In the genomic region with DNA sequence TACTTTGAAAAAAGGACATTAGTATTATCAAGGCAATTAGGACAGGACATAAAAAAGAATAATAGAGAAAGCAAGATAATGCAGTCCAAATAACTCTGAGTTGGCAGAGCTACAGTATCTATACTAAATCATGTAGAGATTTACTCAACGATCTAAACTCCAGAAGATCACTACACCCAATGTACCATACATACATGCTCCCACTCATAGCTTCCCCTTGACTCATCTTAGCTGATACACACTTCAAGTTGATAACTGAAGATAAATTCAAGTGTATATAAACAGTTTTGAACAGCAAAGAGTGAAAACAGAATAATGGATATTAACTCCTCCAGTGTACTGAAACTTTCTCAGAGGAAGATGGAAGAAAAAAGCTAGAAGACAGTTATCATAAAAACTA, we compare ENCODE assay signal across 23 cellular contexts.
A peak's percentile ranks its signal among the peaks of the same experiment; 100 is the strongest.
DNase-seq lines count a peak whose midpoint lies in the region; ATAC-seq and TF ChIP-seq lines count a peak whose summit lies in the region.
"Had no signal": no experiment of that assay in that cellular context is flagged by ENCODE, and none has a peak within 500 bp of the region (broad histone marks: within the 10 kb centered on the region; RNA-seq: fewer than 3 reads in every experiment).

No MANE protein-coding gene starts in this region.

- WGBS in mammary epithelial cell (ENCODE audit: low coverage, missing lambda C conversion rate) = 64% methylated on average over 1 of the region's 1 CpG
- WGBS in upper lobe of left lung, 2 donors = 57 to 60% methylated on average over 1 of the region's 1 CpG

- H3K36me3 ChIP-seq in mammary epithelial cell (ENCODE audit: insufficient read depth, low read length) (no peaks in the 10 kb centered on the region), breast epithelium (no peaks in the 10 kb centered on the region), upper lobe of left lung (peaks cover 0 to 4% (median under 1%) of the 10 kb centered on the region in 4 donors)
- H3K36me3 ChIP-seq: neutrophil, WERI-Rb-1 had no signal

- no peak for TF ChIP-seq EP300 in upper lobe of left lung (IDR thresholded peaks at IDR 0.05)

- in situ Hi-C loops in mammary epithelial cell (cut with MboI; ENCODE audit: low sequenced_read_pairs in 2 of 2) (no loop called here), GM13976 (cut with MboI; ENCODE audit: low sequenced_read_pairs, unreplicated experiment) (no loop called here)

- H3K27ac ChIP-seq in mammary epithelial cell (ENCODE audit: insufficient read depth, low read depth, low read length) = no peak overlapping the region
- H3K27ac ChIP-seq in breast epithelium = no peak overlapping the region
- no peak overlapping the region for H3K27ac ChIP-seq in foreskin keratinocyte
- H3K27ac ChIP-seq in upper lobe of left lung = no peak overlapping the region
- H3K27ac ChIP-seq: A549, ascending aorta, esophagus squamous epithelium, neutrophil, WERI-Rb-1 had no signal

- TF ChIP-seq POLR2A in breast epithelium (IDR thresholded peaks at IDR 0.05) (no peak), upper lobe of left lung (IDR thresholded peaks at IDR 0.05) (no peak)

- DNase-seq in mammary epithelial cell = peak; percentile 5
- DNase-seq in breast epithelium (ENCODE audit: low spot score in 2 of 2) = no peak
- DNase-seq in amniotic epithelial cell (ENCODE audit: low read depth) = peak; percentile 95
- DNase-seq in foreskin keratinocyte = peak in 1 of 2 donors; percentile 47
- no peak for DNase-seq in GM13976 (ENCODE audit: low spot score)
- no peak for DNase-seq in upper lobe of left lung
- no peak for DNase-seq in DMS 273 treated with DMSO at 0.1 percent for 48 hours (lab: John Stamatoyannopoulos, UW)
- DNase-seq in activated CD4-positive, CD25-positive, alpha-beta regulatory T cell treated with anti-CD3 and anti-CD28 coated beads, Interleukin-2, amount 50 U/mL, for 72 hours = no peak
- DNase-seq: COR-L47; DND-41; effector CD4-positive, alpha-beta T cell; esophagus squamous epithelium; glutamatergic neuron; H7; Karpas-422; NCI-H1694 treated with DMSO at 0.1 percent for 48 hours; NCI-H2227 treated with DMSO at 0.1 percent for 48 hours; stimulated activated CD4-positive, alpha-beta T cell treated with anti-CD3 and anti-CD28 coated beads, Interleukin-1b, Interleukin-23, amount 100 ng/mL, for 48 hours; WERI-Rb-1 had no signal

- no peaks in the 10 kb centered on the region for H4K20me1 ChIP-seq in mammary epithelial cell (ENCODE audit: insufficient read depth, low read length)

- H3K4me1 ChIP-seq in mammary epithelial cell (ENCODE audit: insufficient read depth, low read length) = no peaks in the 10 kb centered on the region
- no peaks in the 10 kb centered on the region for H3K4me1 ChIP-seq in breast epithelium
- peaks cover 9% of the 10 kb centered on the region for H3K4me1 ChIP-seq in foreskin keratinocyte
- peaks cover 0 to 3% (median 0%) of the 10 kb centered on the region in 4 donors for H3K4me1 ChIP-seq in upper lobe of left lung
- H3K4me1 ChIP-seq: A549, esophagus squamous epithelium had no signal

- H3K9ac ChIP-seq in mammary epithelial cell (ENCODE audit: insufficient read depth, low read length) = no peak overlapping the region

- H3K4me2 ChIP-seq in mammary epithelial cell (ENCODE audit: insufficient read depth, low read depth, low read length) = no peak overlapping the region
- H3K4me2 ChIP-seq: A549 had no signal

- no peaks in the 10 kb centered on the region for H3K27me3 ChIP-seq in mammary epithelial cell (ENCODE audit: insufficient read depth, low read length)
- no peaks in the 10 kb centered on the region for H3K27me3 ChIP-seq in breast epithelium
- no peaks in the 10 kb centered on the region for H3K27me3 ChIP-seq in foreskin keratinocyte
- H3K27me3 ChIP-seq in upper lobe of left lung = no peaks in the 10 kb centered on the region
- H3K27me3 ChIP-seq: ascending aorta, esophagus squamous epithelium, neutrophil had no signal

- H3K79me2 ChIP-seq in mammary epithelial cell (ENCODE audit: insufficient read depth, low read length) = peaks cover 63% of the 10 kb centered on the region

- TF ChIP-seq CTCF in mammary epithelial cell (conservative IDR thresholded peaks at IDR 0.05 in 1 of 2, IDR thresholded peaks at IDR 0.05 in 1 of 2; ENCODE audit: extremely low read depth in 1 of 2, insufficient read depth in 1 of 2, low read depth in 1 of 2, low read length in 2 of 2) (no peak), breast epithelium (IDR thresholded peaks at IDR 0.05) (no peak), foreskin keratinocyte (conservative IDR thresholded peaks at IDR 0.05) (no peak), GM13976 (IDR thresholded peaks at IDR 0.05; ENCODE audit: borderline replicate concordance, control extremely low read depth, extremely low read depth, insufficient read depth, missing control alignments) (no peak), upper lobe of left lung (IDR thresholded peaks at IDR 0.05) (no peak)

- dilution Hi-C loops in mammary epithelial cell (cut with HindIII; ENCODE audit: low sequenced_read_pairs) = no loop called here

- peak; percentile 78 for ATAC-seq in foreskin keratinocyte
- ATAC-seq in upper lobe of left lung (ENCODE audit: low FRiP score in 2 of 2) = no peak
- ATAC-seq: A549; activated naive CD4-positive, alpha-beta T cell treated with anti-CD3 and anti-CD28 coated beads, Interleukin-2, amount 50 U/mL, for 72 hours had no signal

- no TSS peak for BruUV-seq in mammary epithelial cell (replicated peaks; lab: Mats Ljungman, UMichigan)

- intact Hi-C loops in mammary epithelial cell (cut with micrococcal nuclease) = no loop called here
- intact Hi-C loops in breast epithelium (cut with DNase I; ENCODE audit: low total_unique reads) = no loop called here

- CTCF ChIA-PET in mammary epithelial cell (lab: Charles Lee; ENCODE audit: low non-redundant PET) = interaction anchor here (0.5 kb wide), 1 partner anchor 223 kb away, joined by 4 read pairs; no protein-coding TSS in a partner anchor

- no peak overlapping the region for H3K4me3 ChIP-seq in mammary epithelial cell (replicated peaks in 1 of 3; ENCODE audit: insufficient read depth in 1 of 3, low read depth in 2 of 3, low read length in 3 of 3)
- H3K4me3 ChIP-seq in breast epithelium = no peak overlapping the region
- H3K4me3 ChIP-seq in upper lobe of left lung = no peak overlapping the region
- H3K4me3 ChIP-seq: A549, ascending aorta, esophagus squamous epithelium had no signal

- H3K9me3 ChIP-seq in mammary epithelial cell (replicated peaks; ENCODE audit: insufficient read depth, low read length) (peaks cover 3% of the 10 kb centered on the region), breast epithelium (peaks cover 0 to 15% of the 10 kb centered on the region in 2 donors), upper lobe of left lung (peaks cover 0 to 7% (median 2%) of the 10 kb centered on the region in 4 donors)
- H3K9me3 ChIP-seq: esophagus squamous epithelium, neutrophil had no signal

- H2AFZ ChIP-seq in mammary epithelial cell (ENCODE audit: low read depth, low read length) = no peak overlapping the region

Comparison
In these comparisons a context has a peak if more than half of its experiments do, and no peak if none do; other contexts are left out.
1. DNase-seq: peak in mammary epithelial cell (single experiment) and amniotic epithelial cell (single experiment); none in breast epithelium (0 of 2), GM13976 (single experiment), upper lobe of left lung (0 of 2), DMS 273 treated with DMSO at 0.1 percent for 48 hours (single experiment) and activated CD4-positive, CD25-positive, alpha-beta regulatory T cell treated with anti-CD3 and anti-CD28 coated beads, Interleukin-2, amount 50 U/mL, for 72 hours (single experiment).